ENCODE assay signal across 9 cellular contexts in the genomic region with DNA sequence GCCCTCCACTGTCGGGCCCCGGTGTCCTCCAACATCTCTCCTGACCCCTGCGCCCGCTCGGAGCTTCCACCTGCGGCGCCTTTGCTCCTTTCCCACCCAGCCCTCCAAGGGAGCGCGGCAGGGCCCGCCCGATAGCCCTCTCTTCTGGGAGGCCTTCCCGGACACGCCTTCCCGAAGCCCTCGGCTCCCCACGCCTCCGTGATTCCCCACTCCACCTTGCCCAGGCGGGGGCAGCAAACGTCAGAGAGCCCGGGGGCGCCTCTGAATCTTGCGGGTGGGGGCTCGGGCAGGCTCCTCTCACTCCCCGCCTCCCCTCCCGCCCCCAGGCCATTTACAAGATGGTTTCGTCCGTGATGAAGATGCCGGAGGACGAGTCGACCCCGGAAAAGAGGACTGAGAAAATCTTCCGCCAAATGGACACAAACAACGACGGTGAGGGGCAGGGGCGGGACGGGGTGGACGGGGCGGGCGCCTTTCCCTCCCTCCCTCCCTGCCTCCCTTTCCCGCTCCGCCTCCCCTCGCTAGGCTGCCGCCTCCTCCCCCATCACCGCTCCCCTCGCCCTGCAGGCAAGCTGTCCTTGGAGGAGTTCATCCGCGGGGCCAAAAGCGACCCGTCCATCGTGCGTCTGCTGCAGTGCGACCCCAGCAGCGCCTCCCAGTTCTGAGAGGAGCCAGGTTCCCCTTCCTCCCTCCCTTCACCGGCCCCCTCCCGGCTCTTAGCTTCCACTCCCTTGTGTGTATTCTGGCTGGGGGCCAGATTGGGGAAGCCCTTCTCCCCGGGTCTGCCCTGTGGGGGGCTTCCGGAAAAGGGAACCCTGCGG. TPM values are rescaled to one million over a fixed set of nuclear protein-coding genes. Genes with fewer than 3 reads are reported as not detected.
DNase-seq lines count a peak whose midpoint lies in the region; ATAC-seq lines count a peak whose summit lies in the region.
"Had no signal": no experiment of that assay in that cellular context is flagged by ENCODE, and none has a peak within 500 bp of the region (broad histone marks: within the 10 kb centered on the region; RNA-seq: fewer than 3 reads in every experiment).

No MANE protein-coding gene starts in this region.

- H3K4me3 ChIP-seq in skeletal muscle satellite cell (ENCODE audit: low read length): peak overlapping the region; percentile 67

- H3K27me3 ChIP-seq in skeletal muscle satellite cell (ENCODE audit: control insufficient read depth, insufficient read depth, low read length): peaks cover 41% of the 10 kb centered on the region

- peak overlapping the region; percentile 85 for H3K4me2 ChIP-seq in skeletal muscle satellite cell (ENCODE audit: low read length)

- H3K36me3 ChIP-seq in skeletal muscle satellite cell (ENCODE audit: insufficient read depth, low read length): no peaks in the 10 kb centered on the region

- DNase-seq in COLO668 (lab: John Stamatoyannopoulos, UW; ENCODE audit: unreplicated experiment) (peak; percentile 69), NCI-H1694 treated with DMSO at 0.1 percent for 48 hours (lab: John Stamatoyannopoulos, UW) (peak; percentile 50), astrocyte of the hippocampus (ENCODE audit: low read depth, low spot score) (peak; percentile 58), iPS-NIHi11 (ENCODE audit: low spot score) (peak; percentile 78), NCI-H187 (lab: John Stamatoyannopoulos, UW) (no peak), NOMO-1 treated with dmso at 0.1 percent for 144 hours (lab: John Stamatoyannopoulos, UW; ENCODE audit: unreplicated experiment) (no peak)

- no peaks in the 10 kb centered on the region for H3K9me3 ChIP-seq in skeletal muscle satellite cell (replicated peaks; ENCODE audit: low read length)

- ATAC-seq in GM18511 (IDR thresholded peaks at IDR 0.05; ENCODE audit: unreplicated experiment): no peak

- peak overlapping the region; percentile 26 for H3K9ac ChIP-seq in skeletal muscle satellite cell (ENCODE audit: low read depth, low read length)

- H3K4me1 ChIP-seq in skeletal muscle satellite cell (ENCODE audit: control insufficient read depth, insufficient read depth, low read length): peaks cover 9% of the 10 kb centered on the region

RNA-seq across cellular contexts. Expression of gene HPCA, which starts 7.1 kb away (rescaled TPM):
- total RNA-seq in skeletal muscle satellite cell (2012; rRNA removed): not detected in 2 replicates
- total RNA-seq: HT1080 had no signal

RNA-seq across cellular contexts. Expression of gene TMEM54, which starts 7.8 kb away (rescaled TPM):
- 10.9 and 15.7 TPM in 2 replicates for total RNA-seq in skeletal muscle satellite cell (2012; rRNA removed)

RNA-seq across cellular contexts. Expression of gene FNDC5, which starts 22.7 kb away (rescaled TPM):
- total RNA-seq in skeletal muscle satellite cell (2012; rRNA removed): 1.0 and 3.1 TPM in 2 replicates

Comparison
In these comparisons a context has a peak if more than half of its experiments do, and no peak if none do; other contexts are left out.
1. DNase-seq: peak in COLO668 (single experiment), NCI-H1694 treated with DMSO at 0.1 percent for 48 hours (single experiment), astrocyte of the hippocampus (single experiment) and iPS-NIHi11 (single experiment); none in NCI-H187 (0 of 2) and NOMO-1 treated with dmso at 0.1 percent for 144 hours (single experiment).